In genomic region chr11:86037743-86038142, GRCh38 we compare ENCODE assay signal across 17 cellular contexts.
"Had no signal": no experiment of that assay in that cellular context is flagged by ENCODE, and none has a peak within 500 bp of the region (broad histone marks: within the 10 kb centered on the region; RNA-seq: fewer than 3 reads in every experiment).

No MANE protein-coding gene starts in this region.

- H3K27me3 ChIP-seq: body of pancreas, gastroesophageal sphincter, heart right ventricle, ovary, right lobe of liver, tibial artery had no signal

- DNase-seq: activated CD4-positive, alpha-beta T cell treated with anti-CD3 and anti-CD28 coated beads for 1 hour; activated CD8-positive, alpha-beta T cell treated with anti-CD3 and anti-CD28 coated beads, Interleukin-2, amount 10 ng/mL, durations not matched to agents 7 days and 5 days; activated naive CD8-positive, alpha-beta T cell treated with anti-CD3 and anti-CD28 coated beads, Interleukin-2, amount 10 ng/mL, durations not matched to agents 7 days and 5 days; body of pancreas; heart right ventricle; mesenchymal stem cell; mucosa of descending colon; naive thymus-derived CD4-positive, alpha-beta T cell; ovary; right lobe of liver; stimulated activated CD4-positive, alpha-beta T cell treated with anti-CD3 and anti-CD28 coated beads, Interleukin-4, amount 100 ng/mL, for 1 hour; substantia nigra; T-helper 2 cell; tibial artery; WERI-Rb-1 had no signal

- H3K27ac ChIP-seq: body of pancreas, ovary, right lobe of liver, WERI-Rb-1 had no signal

- H3K36me3 Mint-ChIP-seq: activated naive CD8-positive, alpha-beta T cell treated with anti-CD3 and anti-CD28 coated beads, Interleukin-2, amount 10 ng/mL, durations not matched to agents 7 days and 5 days had no signal

- H3K4me3 Mint-ChIP-seq: activated CD8-positive, alpha-beta T cell treated with anti-CD3 and anti-CD28 coated beads, Interleukin-2, amount 10 ng/mL, durations not matched to agents 7 days and 5 days; activated naive CD8-positive, alpha-beta T cell treated with anti-CD3 and anti-CD28 coated beads, Interleukin-2, amount 10 ng/mL, durations not matched to agents 7 days and 5 days; naive thymus-derived CD4-positive, alpha-beta T cell had no signal

- H3K27ac Mint-ChIP-seq: activated CD8-positive, alpha-beta T cell treated with anti-CD3 and anti-CD28 coated beads, Interleukin-2, amount 10 ng/mL, durations not matched to agents 7 days and 5 days; activated naive CD8-positive, alpha-beta T cell treated with anti-CD3 and anti-CD28 coated beads, Interleukin-2, amount 10 ng/mL, durations not matched to agents 7 days and 5 days had no signal

- H3K36me3 ChIP-seq: gastroesophageal sphincter, ovary, right lobe of liver, tibial artery, WERI-Rb-1 had no signal

- H3K27me3 Mint-ChIP-seq: activated naive CD8-positive, alpha-beta T cell treated with anti-CD3 and anti-CD28 coated beads, Interleukin-2, amount 10 ng/mL, durations not matched to agents 7 days and 5 days; naive thymus-derived CD4-positive, alpha-beta T cell had no signal

- H3K9me3 ChIP-seq: body of pancreas, gastroesophageal sphincter, heart right ventricle, mucosa of descending colon, ovary, right lobe of liver, tibial artery had no signal

- ATAC-seq: activated CD8-positive, alpha-beta T cell treated with anti-CD3 and anti-CD28 coated beads, Interleukin-2, amount 10 ng/mL, durations not matched to agents 7 days and 5 days; body of pancreas; gastroesophageal sphincter; heart right ventricle; mucosa of descending colon; naive thymus-derived CD4-positive, alpha-beta T cell; right lobe of liver had no signal

- H3K9me3 Mint-ChIP-seq: activated naive CD8-positive, alpha-beta T cell treated with anti-CD3 and anti-CD28 coated beads, Interleukin-2, amount 10 ng/mL, durations not matched to agents 7 days and 5 days; naive thymus-derived CD4-positive, alpha-beta T cell had no signal

- H3K4me3 ChIP-seq: body of pancreas, gastroesophageal sphincter, heart right ventricle, mucosa of descending colon, ovary, right lobe of liver, smooth muscle cell, tibial artery had no signal
